Comparison of ENCODE assay signal across 8 cellular contexts in genomic region chr3:37174532-37175126, GRCh38. TPM values are rescaled to one million over a fixed set of nuclear protein-coding genes. Genes with fewer than 3 reads are reported as not detected.
DNase-seq lines count a peak whose midpoint lies in the region; ATAC-seq and TF ChIP-seq lines count a peak whose summit lies in the region.

TSS of gene LRRFIP2 (minus strand) at chr3:37174582. CDS start at chr3:37148983, 25,599 bp downstream.

- H3K4me3 ChIP-seq in PC-9: peak within 1 kb of the TSS; percentile 84
- H3K4me3 ChIP-seq in tibial nerve: peak within 1 kb of the TSS; percentile 88 to 97 (median 92)

- H3K27me3 ChIP-seq in H9 (ENCODE audit: insufficient read depth, low read length): no peaks in the 10 kb centered on the region
- H3K27me3 ChIP-seq in PC-9 (ENCODE audit: insufficient read depth, low read depth): no peaks in the 10 kb centered on the region
- no peaks in the 10 kb centered on the region for H3K27me3 ChIP-seq in tibial nerve

- H3K9me2 ChIP-seq in PC-9 (ENCODE audit: insufficient read depth): no peaks in the 10 kb centered on the region

- H2BK20ac ChIP-seq in H9 (ENCODE audit: low read depth, low read length, poor library complexity, severe bottlenecking): no peak within 1 kb of the TSS

- no peak within 1 kb of the TSS for H2BK5ac ChIP-seq in H9 (ENCODE audit: insufficient read length, low read length)

- in situ Hi-C loops in Caki2 (cut with HindIII; ENCODE audit: low pct_unique_long_range_greater_than_20kb, low sequenced_read_pairs): no loop called here

- H3K4me2 ChIP-seq in H9 (ENCODE audit: insufficient read depth, insufficient read length, low read length) (peak within 1 kb of the TSS; percentile 44), PC-9 (peak within 1 kb of the TSS; percentile 92)

- H3K27ac ChIP-seq in H9 (ENCODE audit: insufficient read length, low read depth, low read length) (no peak within 1 kb of the TSS), PC-9 (peak within 1 kb of the TSS; percentile 87), tibial nerve (peak within 1 kb of the TSS; percentile 90 to 98 (median 94))

- no peak within 1 kb of the TSS for H2BK120ac ChIP-seq in H9 (ENCODE audit: low read depth, low read length, poor library complexity, severe bottlenecking)

- no peak within 1 kb of the TSS for H4K5ac ChIP-seq in H9 (ENCODE audit: insufficient read length, low read depth, low read length)

- no peaks in the 10 kb centered on the region for H3K79me1 ChIP-seq in H9 (ENCODE audit: insufficient read depth, low read depth, low read length, poor library complexity, severe bottlenecking)

- CTCF ChIA-PET in PC-9 (lab: Charles Lee): no interaction called here

- no peak for ATAC-seq in HG03521 (IDR thresholded peaks at IDR 0.05; ENCODE audit: unreplicated experiment)

- H3K4me1 Mint-ChIP-seq in H9: peaks cover 21% of the 10 kb centered on the region in 2 experiments

- TF ChIP-seq POLR2A in tibial nerve (IDR thresholded peaks at IDR 0.05): no peak

- H2BK15ac ChIP-seq in H9 (ENCODE audit: low read depth, low read length): no peak within 1 kb of the TSS

- peaks cover 0 to 5% (median 5%) of the 10 kb centered on the region in 3 experiments; a peak in 3 of 7 replicates for H3K36me3 Mint-ChIP-seq in H9 (ENCODE audit: insufficient read depth in 1 of 3, low read depth in 3 of 3)

- no peak within 1 kb of the TSS for H3K56ac ChIP-seq in H9 (ENCODE audit: insufficient read length, low read depth, low read length)

- H3K36me3 ChIP-seq in PC-9 (ENCODE audit: low read depth) (peaks cover 3% of the 10 kb centered on the region; the same call in 1 of the 2 replicates), tibial nerve (peaks cover 0 to 9% (median 0%) of the 10 kb centered on the region in 3 donors)

- no peak within 1 kb of the TSS for H4K91ac ChIP-seq in H9 (ENCODE audit: insufficient read length, low read depth, low read length)

- H3K14ac ChIP-seq in H9 (ENCODE audit: insufficient read depth, low read length): no peak within 1 kb of the TSS

- H4K20me1 ChIP-seq in H9 (ENCODE audit: control insufficient read depth, insufficient read depth, insufficient read length) (no peaks in the 10 kb centered on the region), PC-9 (ENCODE audit: insufficient read depth) (no peaks in the 10 kb centered on the region)

- no peak for TF ChIP-seq CTCF in H9 (conservative IDR thresholded peaks at IDR 0.05)
- TF ChIP-seq CTCF in PC-9 (conservative IDR thresholded peaks at IDR 0.05): no peak
- no peak for TF ChIP-seq CTCF in tibial nerve (IDR thresholded peaks at IDR 0.05)

- POLR2A ChIA-PET in PC-9 (lab: Charles Lee; ENCODE audit: unreplicated experiment): interaction anchor here (0.6 kb wide), 1 partner anchor 21 kb away, joined by 3 read pairs; no protein-coding TSS in a partner anchor

- H3K4ac ChIP-seq in H9 (ENCODE audit: low read depth, low read length): no peak within 1 kb of the TSS

- H3K23ac ChIP-seq in H9 (ENCODE audit: insufficient read length, low read depth, low read length): no peak within 1 kb of the TSS

- H4K8ac ChIP-seq in H9 (replicated peaks; ENCODE audit: insufficient read length, low read depth, low read length): no peak within 1 kb of the TSS

- H3F3A ChIP-seq in PC-9 (ENCODE audit: insufficient read depth, low read depth): peaks cover 22% of the 10 kb centered on the region

- peaks cover 4% of the 10 kb centered on the region for H3K23me2 ChIP-seq in H9 (ENCODE audit: insufficient read length, low read depth, low read length, poor library complexity, severe bottlenecking)

- no peaks in the 10 kb centered on the region for H3K4me1 ChIP-seq in H9 (ENCODE audit: insufficient read depth, low read length)
- H3K4me1 ChIP-seq in PC-9 (replicated peaks; ENCODE audit: insufficient read depth): peaks cover 32% of the 10 kb centered on the region
- H3K4me1 ChIP-seq in tibial nerve: peaks cover 0 to 80% (median 35%) of the 10 kb centered on the region in 4 donors

- H3K9me3 ChIP-seq in H9 (ENCODE audit: control insufficient read depth, low read depth, low read length): no peaks in the 10 kb centered on the region
- H3K9me3 ChIP-seq in PC-9 (ENCODE audit: insufficient read depth, low read depth): no peaks in the 10 kb centered on the region
- no peaks in the 10 kb centered on the region for H3K9me3 ChIP-seq in tibial nerve

- H2AK5ac ChIP-seq in H9 (ENCODE audit: insufficient read length, low read length): no peak within 1 kb of the TSS

- no peaks in the 10 kb centered on the region for H3K9me3 Mint-ChIP-seq in H9

- no peak within 1 kb of the TSS for H3T11ph ChIP-seq in H9 (ENCODE audit: low read length)

- H2BK12ac ChIP-seq in H9 (ENCODE audit: insufficient read length, low read depth, low read length): no peak within 1 kb of the TSS

- H3K9ac ChIP-seq in H9 (ENCODE audit: extremely low read depth, insufficient read length, low read length): peak within 1 kb of the TSS; percentile 79

- H3K27me3 Mint-ChIP-seq in H9 (ENCODE audit: low read depth): no peaks in the 10 kb centered on the region

- H3K27ac Mint-ChIP-seq in H9: peak within 1 kb of the TSS in 2 of 3 experiments; percentile 52 to 63; a peak in 3 of 7 replicates

- BruUV-seq in PC-9 (replicated peaks; lab: Mats Ljungman, UMichigan): no TSS peak

- WGBS in H9 (ENCODE audit: extremely low coverage, insufficient read length, low lambda C conversion rate): 100% methylated on average over 1 of the region's 5 CpGs
- 6 to 8% methylated on average over 5 of the region's 5 CpGs for WGBS in tibial nerve, 2 donors

- peak within 1 kb of the TSS; percentile 90 to 96 for H3K4me3 Mint-ChIP-seq in H9

- no peak within 1 kb of the TSS for H2AFZ ChIP-seq in H9 (ENCODE audit: low read length)
- peak within 1 kb of the TSS; percentile 85 for H2AFZ ChIP-seq in PC-9

- peak; percentile 39 for DNase-seq in Caki2 (ENCODE audit: low read depth)
- no peak for DNase-seq in H9
- peak in 1 of 2 experiments; percentile 87 for DNase-seq in PC-9
- peak; percentile 58 for DNase-seq in dermis blood vessel endothelial cell
- peak; percentile 24 to 73 for DNase-seq in lung microvascular endothelial cell (ENCODE audit: low read depth in 2 of 2)
- no peak for DNase-seq in tibial nerve (ENCODE audit: low spot score in 2 of 2)
- DNase-seq in iPS-NIHi7 (ENCODE audit: extremely low spot score): no peak

- peaks cover 2% of the 10 kb centered on the region; the same call in 1 of the 2 replicates for H3K79me2 ChIP-seq in H9 (ENCODE audit: insufficient read depth, low read length)
- H3K79me2 ChIP-seq in PC-9 (ENCODE audit: low read depth): peaks cover 72% of the 10 kb centered on the region

- intact Hi-C loops in PC-9 (cut with micrococcal nuclease; ENCODE audit: unreplicated experiment): no loop called here

- H3K18ac ChIP-seq in H9 (ENCODE audit: insufficient read length, low read depth, low read length): no peak within 1 kb of the TSS

- TF ChIP-seq EP300 in tibial nerve (IDR thresholded peaks at IDR 0.05): no peak

RNA-seq across cellular contexts. Expression of gene LRRFIP2, which starts in this region (rescaled TPM):
- 16.2 and 16.9 TPM in 2 replicates for total RNA-seq in Caki2 (2014; rRNA removed; shearing (Covaris generic); ENCODE audit: low replicate concordance)
- 29.5 and 30.7 TPM in 2 replicates for total RNA-seq in H9 (2021)
- total RNA-seq in PC-9 (2021): 34.5 and 40.2 TPM in 2 replicates
- total RNA-seq in dermis blood vessel endothelial cell: 40.2 and 54.5 TPM in 2 replicates
- 27.2 and 34.7 TPM in 2 replicates for total RNA-seq in lung microvascular endothelial cell
- total RNA-seq in tibial nerve: 10 to 100 TPM; 48.9 to 64.8 (median 62.7) TPM

Comparison
In these comparisons a context has a peak if more than half of its experiments do, and no peak if none do; other contexts are left out.
1. DNase-seq: peak in Caki2 (single experiment), dermis blood vessel endothelial cell (single experiment) and lung microvascular endothelial cell (2 of 2); none in H9 (single experiment), tibial nerve (0 of 2) and iPS-NIHi7 (single experiment).